In genomic region chr19:35044317-35045117, GRCh38 we compare ENCODE assay signal across 7 cellular contexts. TPM values are rescaled to one million over a fixed set of nuclear protein-coding genes. Genes with fewer than 3 reads are reported as not detected.
A peak's percentile ranks its signal among the peaks of the same experiment; 100 is the strongest.
DNase-seq lines count a peak whose midpoint lies in the region; FAIRE-seq lines count a peak whose summit lies in the region.

No MANE protein-coding gene starts in this region.

- peak; percentile 39 for DNase-seq in M059J (ENCODE audit: low read depth)
- peak; percentile 78 for DNase-seq in activated CD4-positive, alpha-beta T cell treated with anti-CD3 and anti-CD28 coated beads for 48 hours
- peak; percentile 82 for DNase-seq in medulla oblongata (ENCODE audit: extremely low spot score)
- peak; percentile 46 for DNase-seq in stimulated activated CD8-positive, alpha-beta memory T cell treated with anti-CD3 and anti-CD28 coated beads, Interleukin-7, amount 100 ng/mL, for 24 hours (ENCODE audit: low read depth)
- no peak for DNase-seq in NCI-H510A treated with DMSO at 0.1 percent for 48 hours (lab: John Stamatoyannopoulos, UW)

- FAIRE-seq in G401.6 (lab: Jason Lieb, UNC), result peak; percentile 49

- peak overlapping the region; percentile 47 for H3K27ac ChIP-seq in cingulate gyrus (ENCODE audit: low read depth, low read length)

RNA-seq across cellular contexts. Expression of gene HPN, which starts 3.0 kb away (rescaled TPM):
- not detected in 2 replicates for total RNA-seq in M059J (2014; rRNA removed; shearing (Covaris generic))

RNA-seq across cellular contexts. Expression of gene SCN1B, which starts 14.2 kb away (rescaled TPM):
- total RNA-seq in M059J (2014; rRNA removed; shearing (Covaris generic)), result 12.5 and 12.8 TPM in 2 replicates

RNA-seq across cellular contexts. Expression of gene GRAMD1A, which starts 44.4 kb away (rescaled TPM):
- total RNA-seq in M059J (2014; rRNA removed; shearing (Covaris generic)), result 9.8 and 21.5 TPM in 2 replicates
